ENCODE assay signal across 14 cellular contexts in the genomic region with DNA sequence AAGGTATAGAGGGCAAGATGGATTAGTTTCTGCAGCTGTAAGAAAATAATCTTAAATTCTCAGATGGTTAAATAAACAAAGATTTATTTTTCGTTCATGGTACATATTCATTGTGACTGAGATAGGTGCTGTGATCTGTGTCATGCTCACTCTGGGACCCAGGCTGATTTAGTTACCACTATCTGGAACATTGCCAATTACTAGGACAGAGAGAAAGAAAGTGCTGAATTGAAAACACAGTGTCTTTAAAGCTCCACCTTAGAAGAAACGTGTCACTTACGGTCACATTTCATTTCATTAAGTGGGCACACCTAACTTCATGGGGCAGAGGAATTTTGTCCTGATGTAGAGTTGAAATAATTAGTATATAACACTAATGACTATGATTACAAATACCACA.
DNase-seq lines count a peak whose midpoint lies in the region; ATAC-seq and TF ChIP-seq lines count a peak whose summit lies in the region.
"Had no signal": no experiment of that assay in that cellular context is flagged by ENCODE, and none has a peak within 500 bp of the region (broad histone marks: within the 10 kb centered on the region; RNA-seq: fewer than 3 reads in every experiment).

No MANE protein-coding gene starts in this region.

- H3K4me3 ChIP-seq in esophagus muscularis mucosa, result no peak overlapping the region

- no peaks in the 10 kb centered on the region for H3K27me3 ChIP-seq in esophagus muscularis mucosa

- no peak for TF ChIP-seq POLR2A in esophagus muscularis mucosa (IDR thresholded peaks at IDR 0.05; ENCODE audit: low read depth)

- DNase-seq in NCI-H82 (lab: John Stamatoyannopoulos, UW) (peak; percentile 41), NCI-H82 treated with DMSO at 0.1 percent for 48 hours (lab: John Stamatoyannopoulos, UW; ENCODE audit: unreplicated experiment) (no peak), NCI-H1105 treated with DMSO at 0.1 percent for 48 hours (lab: John Stamatoyannopoulos, UW) (peak; percentile 25), NCI-H2171 (lab: John Stamatoyannopoulos, UW) (peak; percentile 48), COR-L47 (lab: John Stamatoyannopoulos, UW) (no peak), esophagus muscularis mucosa (ENCODE audit: extremely low spot score) (no peak)
- DNase-seq: C1 segment of cervical spinal cord; CD4-positive, alpha-beta T cell; DMS153; GF-D8; GOT3; H9 had no signal

- no peak overlapping the region for H3K4me3 Mint-ChIP-seq in activated T-helper 17 cell treated with anti-CD3 and anti-CD28 coated beads, Interleukin-2, amount 50 U/mL, for 72 hours
- H3K4me3 Mint-ChIP-seq: B cell; CD4-positive, alpha-beta T cell; H9 had no signal

- no peak for ATAC-seq in activated T-helper 17 cell treated with anti-CD3 and anti-CD28 coated beads, Interleukin-2, amount 50 U/mL, for 72 hours (replicated peaks)

- no peak overlapping the region for H3K27ac Mint-ChIP-seq in activated T-helper 17 cell treated with anti-CD3 and anti-CD28 coated beads, Interleukin-2, amount 50 U/mL, for 72 hours
- H3K27ac Mint-ChIP-seq: B cell; CD4-positive, alpha-beta T cell; H9 had no signal

- peaks cover 5% of the 10 kb centered on the region for H3K9me3 Mint-ChIP-seq in activated T-helper 17 cell treated with anti-CD3 and anti-CD28 coated beads, Interleukin-2, amount 50 U/mL, for 72 hours

- peaks cover 4% of the 10 kb centered on the region for H3K27me3 Mint-ChIP-seq in activated T-helper 17 cell treated with anti-CD3 and anti-CD28 coated beads, Interleukin-2, amount 50 U/mL, for 72 hours
- H3K27me3 Mint-ChIP-seq: B cell; CD4-positive, alpha-beta T cell had no signal

- WGBS in esophagus muscularis mucosa, result 79% methylated on average over 3 of the region's 3 CpGs

- H3K4me1 Mint-ChIP-seq in activated T-helper 17 cell treated with anti-CD3 and anti-CD28 coated beads, Interleukin-2, amount 50 U/mL, for 72 hours, result no peaks in the 10 kb centered on the region
- H3K4me1 Mint-ChIP-seq: B cell, H9 had no signal

- H3K36me3 Mint-ChIP-seq in activated T-helper 17 cell treated with anti-CD3 and anti-CD28 coated beads, Interleukin-2, amount 50 U/mL, for 72 hours (ENCODE audit: low read depth), result no peaks in the 10 kb centered on the region

- H3K9me3 ChIP-seq in esophagus muscularis mucosa, result no peaks in the 10 kb centered on the region

- intact Hi-C loops in esophagus muscularis mucosa (cut with DNase I), result no loop called here

- no peaks in the 10 kb centered on the region for H3K4me1 ChIP-seq in esophagus muscularis mucosa

- no peak for TF ChIP-seq CTCF in esophagus muscularis mucosa (IDR thresholded peaks at IDR 0.05)

- H3K27ac ChIP-seq in esophagus muscularis mucosa (replicated peaks in 1 of 4), result no peak overlapping the region

- no peaks in the 10 kb centered on the region for H3K36me3 ChIP-seq in esophagus muscularis mucosa

- TF ChIP-seq EP300 in esophagus muscularis mucosa (IDR thresholded peaks at IDR 0.05), result no peak

Comparison
In these comparisons a context has a peak if more than half of its experiments do, and no peak if none do; other contexts are left out.
1. DNase-seq: peak in NCI-H82 (single experiment), NCI-H1105 treated with DMSO at 0.1 percent for 48 hours (single experiment) and NCI-H2171 (single experiment); none in NCI-H82 treated with DMSO at 0.1 percent for 48 hours (single experiment), COR-L47 (single experiment) and esophagus muscularis mucosa (single experiment).